1 cellular context compared by ENCODE assay signal in the genomic region with DNA sequence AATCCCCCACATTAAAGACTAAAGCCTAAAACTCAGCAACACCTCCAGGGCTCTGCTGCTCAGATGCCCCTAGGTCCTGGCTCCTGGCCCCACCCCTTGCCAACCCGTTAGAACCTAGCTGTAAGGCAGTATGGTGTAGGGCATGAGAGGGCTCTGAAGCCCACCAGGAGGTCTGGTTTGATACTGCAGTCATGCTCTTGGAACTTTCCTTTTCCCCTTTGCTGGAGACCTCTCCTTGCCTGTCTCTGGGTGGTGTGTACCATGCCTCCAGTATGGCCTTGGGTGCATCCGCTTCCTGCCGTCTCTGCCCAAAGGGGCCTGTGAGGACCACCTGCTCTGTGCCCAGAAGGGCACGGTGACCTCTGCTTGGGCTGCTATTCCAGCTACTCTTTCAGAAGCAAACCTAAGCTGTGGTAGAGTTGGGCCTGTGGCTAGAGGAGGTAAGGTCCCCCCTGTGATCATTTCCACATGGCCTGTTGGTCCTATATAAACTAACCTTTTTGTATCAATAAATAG.
TF ChIP-seq lines count a peak whose summit lies in the region.

No MANE protein-coding gene starts in this region.

TF ChIP-seq in SK-N-SH, 30 proteins besides CTCF, POLR2A, EP300 and RAD21 (continued from another document):
- TF ChIP-seq, protein P1, sequence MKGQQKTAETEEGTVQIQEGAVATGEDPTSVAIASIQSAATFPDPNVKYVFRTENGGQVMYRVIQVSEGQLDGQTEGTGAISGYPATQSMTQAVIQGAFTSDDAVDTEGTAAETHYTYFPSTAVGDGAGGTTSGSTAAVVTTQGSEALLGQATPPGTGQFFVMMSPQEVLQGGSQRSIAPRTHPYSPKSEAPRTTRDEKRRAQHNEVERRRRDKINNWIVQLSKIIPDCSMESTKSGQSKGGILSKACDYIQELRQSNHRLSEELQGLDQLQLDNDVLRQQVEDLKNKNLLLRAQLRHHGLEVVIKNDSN (IDR thresholded peaks at IDR 0.05; ENCODE audit: borderline replicate concordance, low read depth), result no peak
- TF ChIP-seq JUND (IDR thresholded peaks at IDR 0.05) (no peak), FOXJ3 (CRISPR knock-in tag; IDR thresholded peaks at IDR 0.05) (no peak)
